Comparison of ENCODE assay signal across 8 cellular contexts in genomic region chr17:28901866-28902818, GRCh38. TPM values are rescaled to one million over a fixed set of nuclear protein-coding genes. Genes with fewer than 3 reads are reported as not detected.
DNase-seq lines count a peak whose midpoint lies in the region; ATAC-seq and TF ChIP-seq lines count a peak whose summit lies in the region.

No MANE protein-coding gene starts in this region.

- H3K27me3 ChIP-seq in duodenal mucosa (ENCODE audit: control insufficient read depth in 1 of 2, insufficient read depth in 2 of 2, low read length in 2 of 2) = no peaks in the 10 kb centered on the region

- H3K4me3 Mint-ChIP-seq in mesothelial cell of epicardium = peak overlapping the region; percentile 79

- H3K36me3 Mint-ChIP-seq in mesothelial cell of epicardium = peaks cover 4% of the 10 kb centered on the region

- TF ChIP-seq CTCF in mesothelial cell of epicardium (IDR thresholded peaks at IDR 0.05; ENCODE audit: unreplicated experiment) = no peak

- peak overlapping the region; percentile 40 to 69 for H3K9ac ChIP-seq in duodenal mucosa (ENCODE audit: low read depth in 1 of 2, low read length in 2 of 2)

- H3K27ac Mint-ChIP-seq in mesothelial cell of epicardium = peak overlapping the region; percentile 85

- H3K9me3 Mint-ChIP-seq in mesothelial cell of epicardium = no peaks in the 10 kb centered on the region

- no peaks in the 10 kb centered on the region for H3K9me3 ChIP-seq in duodenal mucosa (ENCODE audit: control insufficient read depth in 1 of 2, low read length in 2 of 2)

- ATAC-seq in GM18505 (IDR thresholded peaks at IDR 0.05; ENCODE audit: unreplicated experiment) (peak; percentile 44), HG02884 (IDR thresholded peaks at IDR 0.05; ENCODE audit: unreplicated experiment) (peak; percentile 21), HG02973 (IDR thresholded peaks at IDR 0.05; ENCODE audit: unreplicated experiment) (no peak)
- ATAC-seq in activated CD4-positive, CD25-positive, alpha-beta regulatory T cell treated with anti-CD3 and anti-CD28 coated beads, Interleukin-2, amount 50 U/mL, for 24 hours = peak; percentile 34 to 41

- peaks cover 15% of the 10 kb centered on the region for H3K4me1 Mint-ChIP-seq in mesothelial cell of epicardium

- DNase-seq in NCI-H2107 (lab: John Stamatoyannopoulos, UW) (peak; percentile 54), mesothelial cell of epicardium (ENCODE audit: low spot score in 2 of 2, unreplicated experiment in 2 of 2) (peak in 1 of 2 experiments; percentile 46)
- DNase-seq in stimulated activated naive CD4-positive, alpha-beta T cell (lab: John Stamatoyannopoulos, UW) = peak; percentile 46 to 74 (median 60)

- no peak for TF ChIP-seq POLR2A in GM18505 (IDR thresholded peaks at IDR 0.05; ENCODE audit: borderline replicate concordance, extremely low read depth, insufficient read depth, insufficient read length)

- H3K36me3 ChIP-seq in duodenal mucosa (ENCODE audit: control insufficient read depth in 1 of 2, insufficient read depth in 2 of 2, low read length in 2 of 2) = peaks cover 10 to 18% of the 10 kb centered on the region in 2 donors

- peaks cover 31 to 33% of the 10 kb centered on the region in 2 donors for H3K4me1 ChIP-seq in duodenal mucosa (ENCODE audit: control insufficient read depth in 1 of 2, insufficient read depth in 2 of 2, low read length in 2 of 2)

- peak overlapping the region; percentile 67 for H3K27ac ChIP-seq in duodenal mucosa (ENCODE audit: low read depth, low read length)

- H3K4me3 ChIP-seq in duodenal mucosa (ENCODE audit: low read depth in 1 of 2, low read length in 2 of 2) = peak overlapping the region; percentile 63 to 69

- H3K27me3 Mint-ChIP-seq in mesothelial cell of epicardium (ENCODE audit: low read depth) = no peaks in the 10 kb centered on the region

RNA-seq across cellular contexts. Expression of gene DHRS13, which starts 0.7 kb away (rescaled TPM):
- 10.3 to 12.4 TPM (median 12.1 TPM) in 3 replicates for total RNA-seq in mesothelial cell of epicardium

RNA-seq across cellular contexts. Expression of gene FLOT2, which starts 4.6 kb away (rescaled TPM):
- total RNA-seq in mesothelial cell of epicardium = 74.4 to 85.4 TPM (median 79.4 TPM) in 3 replicates

RNA-seq across cellular contexts. Expression of gene ERAL1, which starts 47.3 kb away (rescaled TPM):
- 37.4 to 43.4 TPM (median 38.4 TPM) in 3 replicates for total RNA-seq in mesothelial cell of epicardium

RNA-seq across cellular contexts. Expression of gene PHF12, which starts 49.2 kb away (rescaled TPM):
- 60.1 to 69.3 TPM (median 60.3 TPM) in 3 replicates for total RNA-seq in mesothelial cell of epicardium

RNA-seq across cellular contexts. Expression of gene FAM222B, which starts 59.6 kb away (rescaled TPM):
- 36.3 to 37.9 TPM (median 37.7 TPM) in 3 replicates for total RNA-seq in mesothelial cell of epicardium
